ENCODE assay signal across 33 cellular contexts in genomic region chr4:3752022-3752421, GRCh38. TPM values are rescaled to one million over a fixed set of nuclear protein-coding genes. Genes with fewer than 3 reads are reported as not detected.
"Had no signal": no experiment of that assay in that cellular context is flagged by ENCODE, and none has a peak within 500 bp of the region (broad histone marks: within the 10 kb centered on the region; RNA-seq: fewer than 3 reads in every experiment).

No MANE protein-coding gene starts in this region.

- H3K4me3 ChIP-seq: adrenal gland, cardiac muscle cell had no signal

- ATAC-seq: activated CD8-positive, alpha-beta T cell treated with anti-CD3 and anti-CD28 coated beads for 36 hours; activated naive CD4-positive, alpha-beta T cell treated with anti-CD3 and anti-CD28 coated beads, Interleukin-2, amount 50 U/mL, for 72 hours; activated T-cell treated with anti-CD3 and anti-CD28 coated beads, Interleukin-2, amount 50 U/mL, for 4 hours; activated T-cell treated with anti-CD3 and anti-CD28 coated beads, Interleukin-2, amount 50 U/mL, for 72 hours; activated T-helper 17 cell treated with anti-CD3 and anti-CD28 coated beads, Interleukin-2, amount 50 U/mL, for 72 hours had no signal

- DNase-seq: activated B cell treated with CpG ODN at 0.5 μM for 24 hours; activated CD4-positive, alpha-beta memory T cell treated with anti-CD3 and anti-CD28 coated beads for 36 hours; activated CD4-positive, alpha-beta T cell treated with anti-CD3 and anti-CD28 coated beads for 4 hours; activated CD4-positive, alpha-beta T cell treated with anti-CD3 and anti-CD28 coated beads, Interleukin-2, amount 10 ng/mL, durations not matched to agents 24 days and 14 days; activated CD4-positive, alpha-beta T cell treated with anti-CD3 and anti-CD28 coated beads, Interleukin-2, amount 50 U/mL, for 1 hour; activated CD4-positive, alpha-beta T cell treated with anti-CD3 and anti-CD28 coated beads, Interleukin-2, amount 50 U/mL, for 4 hours; activated CD4-positive, CD25-positive, alpha-beta regulatory T cell treated with anti-CD3 and anti-CD28 coated beads, Interleukin-2, amount 50 U/mL, for 72 hours; activated CD8-positive, alpha-beta memory T cell treated with anti-CD3 and anti-CD28 coated beads, Interleukin-2, amount 50 U/mL, for 4 hours; activated CD8-positive, alpha-beta T cell treated with anti-CD3 and anti-CD28 coated beads for 36 hours; activated effector memory CD4-positive, alpha-beta T cell treated with anti-CD3 and anti-CD28 coated beads, Interleukin-2, amount 50 U/mL, for 16 hours; activated gamma-delta T cell treated with Interleukin-2 at 50 U/mL for 16 hours; activated naive CD4-positive, alpha-beta T cell; activated naive CD4-positive, alpha-beta T cell treated with anti-CD3 and anti-CD28 coated beads for 36 hours; activated naive CD4-positive, alpha-beta T cell treated with anti-CD3 and anti-CD28 coated beads, Interleukin-2, amount 50 U/mL, for 16 hours; activated naive CD8-positive, alpha-beta T cell treated with anti-CD3 and anti-CD28 coated beads for 36 hours; activated T-cell treated with anti-CD3 and anti-CD28 coated beads for 4 hours; activated T-cell treated with anti-CD3 and anti-CD28 coated beads, Interleukin-2, amount 50 U/mL, for 1 hour; activated T-cell treated with anti-CD3 and anti-CD28 coated beads, Interleukin-2, amount 50 U/mL, for 4 hours; activated T-cell treated with anti-CD3 and anti-CD28 coated beads, Interleukin-2, amount 50 U/mL, for 72 hours; adrenal gland; amniotic stem cell; aorta; caudate nucleus; cerebellar nuclear complex; T-helper 1 cell; T-helper 2 cell; T-helper 9 cell had no signal

- H3K9me3 ChIP-seq: adrenal gland had no signal

- H3K4me1 ChIP-seq: adrenal gland had no signal

- H3K36me3 ChIP-seq: adrenal gland, cardiac muscle cell had no signal

- H3K27ac ChIP-seq: adrenal gland, cardiac muscle cell, VCaP had no signal

RNA-seq across cellular contexts. Expression of gene ADRA2C, which starts 14.2 kb away (rescaled TPM):
- total RNA-seq: activated B cell treated with CpG ODN at 0.5 μM for 24 hours; activated CD4-positive, alpha-beta memory T cell treated with anti-CD3 and anti-CD28 coated beads for 36 hours; activated CD4-positive, alpha-beta T cell treated with anti-CD3 and anti-CD28 coated beads, Interleukin-2, amount 10 ng/mL, durations not matched to agents 24 days and 14 days; activated CD8-positive, alpha-beta memory T cell treated with anti-CD3 and anti-CD28 coated beads for 36 hours; activated naive CD4-positive, alpha-beta T cell treated with anti-CD3 and anti-CD28 coated beads for 36 hours; activated naive CD8-positive, alpha-beta T cell treated with anti-CD3 and anti-CD28 coated beads for 36 hours; activated T-cell treated with anti-CD3 and anti-CD28 coated beads, Interleukin-2, amount 50 U/mL, for 4 hours; activated T-cell treated with anti-CD3 and anti-CD28 coated beads, Interleukin-2, amount 50 U/mL, for 72 hours; activated T-helper 1 cell treated with anti-CD3 and anti-CD28 coated beads, Interleukin-12 subunit alpha, Interleukin-12 subunit beta, Interleukin-2, Interleukin-4 antibody, amounts not matched to agents 30 ng/mL and 10 ng/mL and 1 ng/mL, durations not matched to agents 14 hours and 24 hours and 36 hours; activated T-helper 17 cell treated with anti-CD3 and anti-CD28 coated beads, Interleukin-2, amount 50 U/mL, for 72 hours had no signal
